Comparison of ENCODE assay signal across 33 cellular contexts in genomic region chr10:17349717-17350116, GRCh38.
DNase-seq lines count a peak whose midpoint lies in the region; ATAC-seq, FAIRE-seq and TF ChIP-seq lines count a peak whose summit lies in the region.
"Had no signal": no experiment of that assay in that cellular context is flagged by ENCODE, and none has a peak within 500 bp of the region (broad histone marks: within the 10 kb centered on the region; RNA-seq: fewer than 3 reads in every experiment).

No MANE protein-coding gene starts in this region.

- no peak overlapping the region for H3K27ac Mint-ChIP-seq in HFFc6
- H3K27ac Mint-ChIP-seq in astrocyte (ENCODE audit: unreplicated experiment) = no peak overlapping the region
- no peak overlapping the region for H3K27ac Mint-ChIP-seq in neural progenitor cell
- H3K27ac Mint-ChIP-seq: activated CD4-positive, alpha-beta T cell treated with anti-CD3 and anti-CD28 coated beads, Interleukin-2, amount 10 ng/mL, durations not matched to agents 24 days and 14 days; activated naive CD8-positive, alpha-beta T cell treated with anti-CD3 and anti-CD28 coated beads, Interleukin-2, amount 10 ng/mL, durations not matched to agents 7 days and 5 days; CD4-positive, alpha-beta T cell; memory B cell; WTC11 had no signal

- H3K27ac ChIP-seq in ACC112 (ENCODE audit: low read depth, low read length) (peak overlapping the region; percentile 54; the same call in 1 of the 2 replicates), astrocyte (ENCODE audit: low read depth, low read length) (no peak overlapping the region), neural progenitor cell (no peak overlapping the region)
- H3K27ac ChIP-seq: gastrocnemius medialis, HL-60, right lobe of liver, thyroid gland had no signal

- H4K20me1 ChIP-seq in astrocyte (ENCODE audit: insufficient read depth, low read length) = no peaks in the 10 kb centered on the region
- no peaks in the 10 kb centered on the region for H4K20me1 ChIP-seq in neural progenitor cell (ENCODE audit: low read depth)

- H3K9me3 Mint-ChIP-seq in HFFc6 (no peaks in the 10 kb centered on the region), astrocyte (ENCODE audit: unreplicated experiment) (peaks cover 9% of the 10 kb centered on the region), neural progenitor cell (no peaks in the 10 kb centered on the region)
- H3K9me3 Mint-ChIP-seq: activated naive CD8-positive, alpha-beta T cell treated with anti-CD3 and anti-CD28 coated beads, Interleukin-2, amount 10 ng/mL, durations not matched to agents 7 days and 5 days had no signal

- no peaks in the 10 kb centered on the region for H3F3A ChIP-seq in neural progenitor cell (ENCODE audit: low read depth)

- H3K79me2 ChIP-seq in ACC112 (ENCODE audit: control insufficient read depth, insufficient read depth, low read length, unreplicated experiment) (no peaks in the 10 kb centered on the region), astrocyte (ENCODE audit: insufficient read depth, low read length) (no peaks in the 10 kb centered on the region), neural progenitor cell (ENCODE audit: low read depth) (no peaks in the 10 kb centered on the region)

- H3K4me3 Mint-ChIP-seq in HFFc6 (peak overlapping the region; percentile 1; the same call in 1 of the 2 replicates), astrocyte (ENCODE audit: unreplicated experiment) (no peak overlapping the region), neural progenitor cell (no peak overlapping the region)
- H3K4me3 Mint-ChIP-seq: activated CD4-positive, alpha-beta T cell treated with anti-CD3 and anti-CD28 coated beads, Interleukin-2, amount 10 ng/mL, durations not matched to agents 24 days and 14 days; activated naive CD8-positive, alpha-beta T cell treated with anti-CD3 and anti-CD28 coated beads, Interleukin-2, amount 10 ng/mL, durations not matched to agents 7 days and 5 days; CD4-positive, alpha-beta T cell; memory B cell; WTC11 had no signal

- H3K27me3 ChIP-seq in ACC112 (ENCODE audit: insufficient read depth, low read length) (no peaks in the 10 kb centered on the region), astrocyte (ENCODE audit: insufficient read depth, low read length) (no peaks in the 10 kb centered on the region), neural progenitor cell (no peaks in the 10 kb centered on the region)
- H3K27me3 ChIP-seq: ascending aorta, gastrocnemius medialis, right lobe of liver, thyroid gland had no signal

- H3K36me3 ChIP-seq in ACC112 (ENCODE audit: insufficient read depth, low read length) = no peaks in the 10 kb centered on the region
- no peaks in the 10 kb centered on the region for H3K36me3 ChIP-seq in astrocyte (ENCODE audit: insufficient read depth, low read length)
- H3K36me3 ChIP-seq in neural progenitor cell = no peaks in the 10 kb centered on the region
- H3K36me3 ChIP-seq: ascending aorta, gastrocnemius medialis, right lobe of liver, thyroid gland had no signal

- no peak overlapping the region for H3K4me2 ChIP-seq in astrocyte (ENCODE audit: low read length)
- H3K4me2 ChIP-seq in neural progenitor cell = no peak overlapping the region

- H3K4me1 ChIP-seq in ACC112 (ENCODE audit: control insufficient read depth, insufficient read depth, low read length, unreplicated experiment) (peaks cover 34% of the 10 kb centered on the region), astrocyte (ENCODE audit: insufficient read depth, low read length) (peaks cover 10% of the 10 kb centered on the region), neural progenitor cell (no peaks in the 10 kb centered on the region)
- H3K4me1 ChIP-seq: gastrocnemius medialis, right lobe of liver had no signal

- H3K9ac ChIP-seq in astrocyte (ENCODE audit: low read length) (no peak overlapping the region), neural progenitor cell (no peak overlapping the region)

- ATAC-seq in GM18861 (IDR thresholded peaks at IDR 0.05; ENCODE audit: unreplicated experiment) (no peak), HG03457 (IDR thresholded peaks at IDR 0.05; ENCODE audit: unreplicated experiment) (no peak)
- ATAC-seq: gastrocnemius medialis, right lobe of liver, WTC11 had no signal

- H3K27me3 Mint-ChIP-seq in HFFc6 (ENCODE audit: insufficient read depth) = peaks cover 28% of the 10 kb centered on the region
- H3K27me3 Mint-ChIP-seq in astrocyte (ENCODE audit: low read depth, unreplicated experiment) = no peaks in the 10 kb centered on the region
- peaks cover 2% of the 10 kb centered on the region for H3K27me3 Mint-ChIP-seq in neural progenitor cell (ENCODE audit: insufficient read depth, low read depth)

- FAIRE-seq in astrocyte (lab: Jason Lieb, UNC) = peak; percentile 26
- FAIRE-seq: A204.1, H1, RCC 7860 had no signal

- DNase-seq in HFFc6 = no peak
- peak; percentile 43 for DNase-seq in astrocyte (ENCODE audit: low read depth)
- peak; percentile 10 for DNase-seq in fibroblast of mammary gland (ENCODE audit: low read depth)
- no peak for DNase-seq in neural progenitor cell (ENCODE audit: low spot score)
- no peak for DNase-seq in activated T-cell treated with anti-CD3 and anti-CD28 coated beads, Interleukin-2, amount 50 U/mL, for 1 hour
- DNase-seq: activated CD4-positive, alpha-beta T cell treated with anti-CD3 and anti-CD28 coated beads, Interleukin-2, amount 10 ng/mL, durations not matched to agents 24 days and 14 days; activated effector memory CD4-positive, alpha-beta T cell treated with anti-CD3 and anti-CD28 coated beads, Interleukin-2, amount 50 U/mL, for 16 hours; activated naive CD8-positive, alpha-beta T cell treated with anti-CD3 and anti-CD28 coated beads, Interleukin-2, amount 10 ng/mL, durations not matched to agents 7 days and 5 days; CD4-positive, alpha-beta T cell; central memory CD4-positive, alpha-beta T cell; cortex of kidney; effector memory CD4-positive, alpha-beta T cell; gastrocnemius medialis; left cardiac atrium; MV-4-11; NCI-H1436 treated with DMSO at 0.1 percent for 48 hours; NCI-H2081 treated with DMSO at 0.1 percent for 48 hours; NCI-H2227 treated with DMSO at 0.1 percent for 48 hours; NCI-H69; posterior cingulate gyrus; right lobe of liver; stimulated activated CD4-positive, alpha-beta T cell treated with anti-CD3 and anti-CD28 coated beads, Interleukin-2, amount 100 ng/mL, for 48 hours; thyroid gland had no signal

- H3K9me3 ChIP-seq in astrocyte (ENCODE audit: insufficient read depth, low read depth, low read length) (no peaks in the 10 kb centered on the region), neural progenitor cell (ENCODE audit: low read depth) (no peaks in the 10 kb centered on the region)
- H3K9me3 ChIP-seq: ascending aorta, gastrocnemius medialis, right lobe of liver, thyroid gland had no signal

- H3K4me3 ChIP-seq in ACC112 (ENCODE audit: low read depth, low read length) (peak overlapping the region; percentile 55), astrocyte (ENCODE audit: insufficient read depth, low read depth, low read length) (no peak overlapping the region), fibroblast of mammary gland (ENCODE audit: control insufficient read depth, low read depth, low read length) (no peak overlapping the region), neural progenitor cell (no peak overlapping the region)
- H3K4me3 ChIP-seq: right lobe of liver, thyroid gland had no signal

- H3K4me1 Mint-ChIP-seq in HFFc6 (ENCODE audit: low read depth) = peaks cover 30% of the 10 kb centered on the region
- H3K4me1 Mint-ChIP-seq in astrocyte (ENCODE audit: low read depth, unreplicated experiment) = peaks cover 14% of the 10 kb centered on the region
- H3K4me1 Mint-ChIP-seq in neural progenitor cell = peaks cover 5% of the 10 kb centered on the region
- H3K4me1 Mint-ChIP-seq: activated CD4-positive, alpha-beta T cell treated with anti-CD3 and anti-CD28 coated beads, Interleukin-2, amount 10 ng/mL, durations not matched to agents 24 days and 14 days; activated naive CD8-positive, alpha-beta T cell treated with anti-CD3 and anti-CD28 coated beads, Interleukin-2, amount 10 ng/mL, durations not matched to agents 7 days and 5 days; memory B cell had no signal

- H3K36me3 Mint-ChIP-seq in HFFc6 (ENCODE audit: low read depth) = no peaks in the 10 kb centered on the region
- no peaks in the 10 kb centered on the region for H3K36me3 Mint-ChIP-seq in astrocyte (ENCODE audit: low read depth, unreplicated experiment)
- H3K36me3 Mint-ChIP-seq in neural progenitor cell = no peaks in the 10 kb centered on the region
- H3K36me3 Mint-ChIP-seq: activated naive CD8-positive, alpha-beta T cell treated with anti-CD3 and anti-CD28 coated beads, Interleukin-2, amount 10 ng/mL, durations not matched to agents 7 days and 5 days; memory B cell; WTC11 had no signal

- TF ChIP-seq CTCF in HFFc6 (IDR thresholded peaks at IDR 0.05) (no peak), astrocyte (IDR thresholded peaks at IDR 0.05; ENCODE audit: insufficient read depth, low read depth, low read length) (no peak), fibroblast of mammary gland (conservative IDR thresholded peaks at IDR 0.05; ENCODE audit: control insufficient read depth, insufficient read depth, low read depth, low read length) (no peak), neural progenitor cell (IDR thresholded peaks at IDR 0.05) (no peak)

- peak overlapping the region; percentile 31 for H2AFZ ChIP-seq in ACC112 (ENCODE audit: low read length, unreplicated experiment)
- H2AFZ ChIP-seq in astrocyte (ENCODE audit: low read depth, low read length) = no peak overlapping the region
- no peak overlapping the region for H2AFZ ChIP-seq in neural progenitor cell (replicated peaks)

Comparison
In these comparisons a context has a peak if more than half of its experiments do, and no peak if none do; other contexts are left out.
1. DNase-seq: peak in astrocyte (single experiment) and fibroblast of mammary gland (single experiment); none in HFFc6 (single experiment), neural progenitor cell (single experiment) and activated T-cell treated with anti-CD3 and anti-CD28 coated beads, Interleukin-2, amount 50 U/mL, for 1 hour (single experiment).